Comparison of ENCODE assay signal across 1 cellular context in genomic region chr2:153405196-153405595, GRCh38.
TF ChIP-seq lines count a peak whose summit lies in the region.

No MANE protein-coding gene starts in this region.

TF ChIP-seq in H1, 55 proteins besides CTCF, POLR2A, EP300 and RAD21 (continued from another document):
- TF ChIP-seq MAX (IDR thresholded peaks at IDR 0.05) (no peak), CHD7 (IDR thresholded peaks at IDR 0.05; ENCODE audit: insufficient replicate concordance, low read length) (no peak), ATF2 (IDR thresholded peaks at IDR 0.05; ENCODE audit: low read length) (no peak), SAP30 (IDR thresholded peaks at IDR 0.05; ENCODE audit: insufficient read depth, insufficient replicate concordance, low read length) (no peak), NANOG (IDR thresholded peaks at IDR 0.05; ENCODE audit: insufficient read depth, low read depth, low read length, poor library complexity, severe bottlenecking) (no peak), YY1 (IDR thresholded peaks at IDR 0.05; ENCODE audit: low read depth, low read length) (no peak), SP2 (IDR thresholded peaks at IDR 0.05; ENCODE audit: low read length) (no peak), SUZ12 (IDR thresholded peaks at IDR 0.05; ENCODE audit: low read length) (no peak), CTBP2 (IDR thresholded peaks at IDR 0.05; ENCODE audit: borderline replicate concordance, insufficient read depth, insufficient read length, low read length) (no peak), SIX5 (IDR thresholded peaks at IDR 0.05; ENCODE audit: low read depth, low read length) (no peak), TEAD4 (IDR thresholded peaks at IDR 0.05; ENCODE audit: low read depth, low read length) (no peak), HDAC2 (IDR thresholded peaks at IDR 0.05; ENCODE audit: borderline replicate concordance in 1 of 2, low read depth in 2 of 2, low read length in 2 of 2) (no peak), RNF2 (IDR thresholded peaks at IDR 0.05; ENCODE audit: borderline replicate concordance, low read depth, low read length, missing control alignments, poor library complexity, severe bottlenecking) (no peak), POU5F1 (IDR thresholded peaks at IDR 0.05; ENCODE audit: low read depth, low read length) (no peak)
